In genomic region chr4:147644471-147644870, GRCh38 we compare ENCODE assay signal across 23 cellular contexts.
"Had no signal": no experiment of that assay in that cellular context is flagged by ENCODE, and none has a peak within 500 bp of the region (broad histone marks: within the 10 kb centered on the region; RNA-seq: fewer than 3 reads in every experiment).

No MANE protein-coding gene starts in this region.

- H3K27me3 Mint-ChIP-seq: activated CD4-positive, alpha-beta T cell treated with anti-CD3 and anti-CD28 coated beads, Interleukin-2, amount 10 ng/mL, durations not matched to agents 24 days and 14 days; activated CD8-positive, alpha-beta T cell treated with anti-CD3 and anti-CD28 coated beads for 36 hours; activated naive CD4-positive, alpha-beta T cell treated with anti-CD3 and anti-CD28 coated beads, Interleukin-2, amount 50 U/mL, for 24 hours; activated naive CD8-positive, alpha-beta T cell treated with anti-CD3 and anti-CD28 coated beads, Interleukin-2, amount 10 ng/mL, durations not matched to agents 7 days and 5 days had no signal

- ATAC-seq: activated CD8-positive, alpha-beta T cell treated with anti-CD3 and anti-CD28 coated beads for 36 hours; activated T-cell treated with anti-CD3 and anti-CD28 coated beads, Interleukin-2, amount 50 U/mL, for 72 hours; PC-3; Right ventricle myocardium inferior had no signal

- H3K4me3 Mint-ChIP-seq: activated CD4-positive, alpha-beta T cell treated with anti-CD3 and anti-CD28 coated beads, Interleukin-2, amount 10 ng/mL, durations not matched to agents 24 days and 14 days; activated CD8-positive, alpha-beta T cell treated with anti-CD3 and anti-CD28 coated beads for 36 hours; activated naive CD4-positive, alpha-beta T cell treated with anti-CD3 and anti-CD28 coated beads, Interleukin-2, amount 50 U/mL, for 24 hours; activated naive CD8-positive, alpha-beta T cell treated with anti-CD3 and anti-CD28 coated beads, Interleukin-2, amount 10 ng/mL, durations not matched to agents 7 days and 5 days; activated T-cell treated with anti-CD3 and anti-CD28 coated beads, Interleukin-2, amount 50 U/mL, for 72 hours had no signal

- H3K9me3 Mint-ChIP-seq: activated CD4-positive, alpha-beta T cell treated with anti-CD3 and anti-CD28 coated beads, Interleukin-2, amount 10 ng/mL, durations not matched to agents 24 days and 14 days; activated T-cell treated with anti-CD3 and anti-CD28 coated beads, Interleukin-2, amount 50 U/mL, for 72 hours; activated T-helper 2 cell treated with anti-CD3 and anti-CD28 coated beads, Interferon-gamma antibody, Interleukin-2, Interleukin-4, amounts not matched to agents 10 μg/mL and 5 μg/mL and 100 μg/mL, durations not matched to agents 14 hours and 24 hours and 36 hours had no signal

- H3K27ac Mint-ChIP-seq: activated CD4-positive, alpha-beta T cell treated with anti-CD3 and anti-CD28 coated beads, Interleukin-2, amount 10 ng/mL, durations not matched to agents 24 days and 14 days; activated CD8-positive, alpha-beta T cell treated with anti-CD3 and anti-CD28 coated beads for 36 hours; activated naive CD8-positive, alpha-beta T cell treated with anti-CD3 and anti-CD28 coated beads, Interleukin-2, amount 10 ng/mL, durations not matched to agents 7 days and 5 days; activated T-cell treated with anti-CD3 and anti-CD28 coated beads, Interleukin-2, amount 50 U/mL, for 72 hours; activated T-helper 2 cell treated with anti-CD3 and anti-CD28 coated beads, Interferon-gamma antibody, Interleukin-2, Interleukin-4, amounts not matched to agents 10 μg/mL and 5 μg/mL and 100 μg/mL, durations not matched to agents 14 hours and 24 hours and 36 hours had no signal

- DNase-seq: activated CD4-positive, alpha-beta T cell treated with anti-CD3 and anti-CD28 coated beads, Interleukin-2, amount 10 ng/mL, durations not matched to agents 24 days and 14 days; activated CD4-positive, alpha-beta T cell treated with anti-CD3 and anti-CD28 coated beads, Interleukin-2, amount 50 U/mL, for 4 hours; activated CD8-positive, alpha-beta T cell treated with anti-CD3 and anti-CD28 coated beads for 36 hours; activated gamma-delta T cell; activated naive CD4-positive, alpha-beta T cell treated with Interleukin-2 at 50 U/mL for 16 hours; activated naive CD8-positive, alpha-beta T cell treated with anti-CD3 and anti-CD28 coated beads, Interleukin-2, amount 10 ng/mL, durations not matched to agents 7 days and 5 days; activated T-cell treated with anti-CD3 and anti-CD28 coated beads, Interleukin-2, amount 50 U/mL, for 1 hour; activated T-cell treated with anti-CD3 and anti-CD28 coated beads, Interleukin-2, amount 50 U/mL, for 72 hours; amygdala; NCI-H1092 treated with DMSO at 0.1 percent for 48 hours; NCI-H1417; NCI-H146; NCI-H187; NCI-H2029 treated with DMSO at 0.1 percent for 48 hours; NCI-H345; NCI-H524 treated with DMSO at 0.1 percent for 48 hours; PC-3; Peyer's patch; T1000; WERI-Rb-1 had no signal
